ENCODE assay signal across 9 cellular contexts in genomic region chr12:116708826-116709756, GRCh38. TPM values are rescaled to one million over a fixed set of nuclear protein-coding genes. Genes with fewer than 3 reads are reported as not detected.
DNase-seq lines count a peak whose midpoint lies in the region; ATAC-seq lines count a peak whose summit lies in the region.
"Had no signal": no experiment of that assay in that cellular context is flagged by ENCODE, and none has a peak within 500 bp of the region (broad histone marks: within the 10 kb centered on the region; RNA-seq: fewer than 3 reads in every experiment).

No MANE protein-coding gene starts in this region.

- H3K27me3 ChIP-seq in right cardiac atrium (ENCODE audit: control insufficient read depth, insufficient read depth) (no peaks in the 10 kb centered on the region), skeletal muscle satellite cell (ENCODE audit: control insufficient read depth, insufficient read depth, low read length) (peaks cover 12% of the 10 kb centered on the region)

- H3K4me1 ChIP-seq in right cardiac atrium (ENCODE audit: control insufficient read depth, insufficient read depth, low read length) (peaks cover 3% of the 10 kb centered on the region), skeletal muscle satellite cell (ENCODE audit: control insufficient read depth, insufficient read depth, low read length) (peaks cover 8% of the 10 kb centered on the region)
- H3K4me1 ChIP-seq: Caco-2 had no signal

- peaks cover 5% of the 10 kb centered on the region for H3K36me3 ChIP-seq in skeletal muscle satellite cell (ENCODE audit: insufficient read depth, low read length)

- peak overlapping the region; percentile 63 for H3K4me2 ChIP-seq in skeletal muscle satellite cell (ENCODE audit: low read length)

- H3K27ac ChIP-seq in right cardiac atrium (ENCODE audit: low read length), result no peak overlapping the region

- WGBS in right cardiac atrium, result 24% methylated on average over 26 of the region's 26 CpGs

- ATAC-seq in right cardiac atrium (peak; percentile 75 to 82), HG03432 (IDR thresholded peaks at IDR 0.05; ENCODE audit: unreplicated experiment) (no peak)

- DNase-seq in SKM-1 (lab: John Stamatoyannopoulos, UW; ENCODE audit: unreplicated experiment) (peak; percentile 12), SKM-1 treated with dmso at 0.1 percent for 144 hours (lab: John Stamatoyannopoulos, UW; ENCODE audit: unreplicated experiment) (no peak), NCI-H1436 (lab: John Stamatoyannopoulos, UW) (peak; percentile 71), T follicular helper cell (ENCODE audit: low read depth) (peak; percentile 37), anterior cingulate cortex (lab: John Stamatoyannopoulos, UW) (peak in 57 of 58 donors; percentile 22 to 93 (median 77)), right cardiac atrium (peak; percentile 38 to 71 (median 69))

- H3K4me3 ChIP-seq in right cardiac atrium (ENCODE audit: low read length), result no peak overlapping the region
- peak overlapping the region; percentile 25 for H3K4me3 ChIP-seq in skeletal muscle satellite cell (ENCODE audit: low read length)

- no peak overlapping the region for H3K9ac ChIP-seq in skeletal muscle satellite cell (ENCODE audit: low read depth, low read length)

- intact Hi-C loops in right cardiac atrium (cut with DNase I), result loop anchor here in 3 of 4 donors (10.0 kb wide), 3 partner anchors 176 to 714 kb away; partner anchors contain the start of gene HRK (in 2 of the 3)

- H3K9me3 ChIP-seq in right cardiac atrium (ENCODE audit: control insufficient read depth, low read length), result no peaks in the 10 kb centered on the region
- H3K9me3 ChIP-seq in skeletal muscle satellite cell (replicated peaks; ENCODE audit: low read length), result no peaks in the 10 kb centered on the region
- H3K9me3 ChIP-seq: Caco-2 had no signal

RNA-seq across cellular contexts. Expression of gene SPRING1, which starts 28.8 kb away (rescaled TPM):
- 10 to 100 TPM in 2 of 4 donors, 1 to 10 TPM in 2; 9.2 to 16.0 (median 10.3) TPM for total RNA-seq in right cardiac atrium
- 7.5 TPM for polyA plus RNA-seq in right cardiac atrium
- 26.4 and 27.6 TPM in 2 replicates for total RNA-seq in skeletal muscle satellite cell (2012; rRNA removed)

RNA-seq across cellular contexts. Expression of gene RNFT2, which starts 29.0 kb away (rescaled TPM):
- 1 to 10 TPM; 1.4 to 3.8 (median 2.5) TPM for total RNA-seq in right cardiac atrium
- 0.81 TPM for polyA plus RNA-seq in right cardiac atrium
- 1.7 and 2.3 TPM in 2 replicates for total RNA-seq in skeletal muscle satellite cell (2012; rRNA removed)
